ENCODE assay signal across 15 cellular contexts in the genomic region with DNA sequence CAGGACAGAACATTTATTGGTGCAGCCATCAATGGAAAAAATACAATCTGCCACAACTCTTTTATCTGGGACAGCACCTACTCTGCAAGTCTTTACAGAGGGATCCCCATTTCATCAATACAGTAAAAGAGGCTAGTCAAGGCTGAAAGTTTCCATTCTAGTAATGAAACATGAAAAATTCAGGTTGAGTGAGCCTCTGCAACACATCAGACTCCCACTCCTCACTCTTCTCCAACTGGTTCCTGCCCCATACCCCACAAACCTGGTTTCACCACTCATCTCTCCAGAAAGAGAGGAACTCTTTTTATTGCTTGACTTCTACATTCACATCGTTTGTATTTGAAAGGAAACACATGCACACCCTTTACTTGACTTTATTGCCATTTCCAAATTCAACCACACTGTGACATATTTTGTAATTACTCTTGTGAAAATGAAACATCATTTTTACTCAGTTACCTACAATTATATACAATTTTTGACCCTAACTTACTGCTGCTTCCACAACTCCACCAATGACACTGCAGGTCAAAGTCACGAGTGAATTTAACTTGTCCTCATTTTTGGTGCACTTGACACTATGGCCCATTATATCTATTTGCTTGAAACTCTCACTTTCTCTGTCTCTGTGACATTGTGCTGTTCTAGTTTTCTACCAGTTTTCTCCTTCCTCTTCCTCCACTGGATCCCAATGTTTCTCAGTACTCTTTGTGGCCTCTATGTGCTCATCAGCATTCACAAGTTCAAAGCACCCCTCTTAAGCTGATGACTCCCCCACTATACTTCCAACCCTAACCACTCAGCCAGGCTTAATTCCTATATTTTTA. TPM values are rescaled to one million over a fixed set of nuclear protein-coding genes. Genes with fewer than 3 reads are reported as not detected.
A peak's percentile ranks its signal among the peaks of the same experiment; 100 is the strongest.
DNase-seq lines count a peak whose midpoint lies in the region; ATAC-seq, FAIRE-seq and TF ChIP-seq lines count a peak whose summit lies in the region.
"Had no signal": no experiment of that assay in that cellular context is flagged by ENCODE, and none has a peak within 500 bp of the region (broad histone marks: within the 10 kb centered on the region; RNA-seq: fewer than 3 reads in every experiment).

No MANE protein-coding gene starts in this region.

- H3K27me3 ChIP-seq in upper lobe of left lung: no peaks in the 10 kb centered on the region
- H3K27me3 ChIP-seq: BE2C, pancreas had no signal

- H3K4me3 ChIP-seq in upper lobe of left lung: no peak overlapping the region
- H3K4me3 ChIP-seq: pancreas had no signal

- no peak for FAIRE-seq in D721Med (lab: Jason Lieb, UNC)
- FAIRE-seq: HTR-8/SVneo, pancreas had no signal

- peak overlapping the region in 3 of 4 donors; percentile 50 to 62 (median 62) for H3K27ac ChIP-seq in upper lobe of left lung

- peak; percentile 51 for ATAC-seq in GM21723 (IDR thresholded peaks at IDR 0.05; ENCODE audit: unreplicated experiment)
- ATAC-seq in upper lobe of left lung (ENCODE audit: low FRiP score in 2 of 2): no peak

- H3K36me3 ChIP-seq in upper lobe of left lung: peaks cover 0 to 6% (median 0%) of the 10 kb centered on the region in 4 donors
- H3K36me3 ChIP-seq: pancreas had no signal

- WGBS in upper lobe of left lung, 2 donors: 54 to 65% methylated on average over 2 of the region's 2 CpGs

- TF ChIP-seq POLR2A in upper lobe of left lung (IDR thresholded peaks at IDR 0.05): no peak

- H3K9me3 ChIP-seq in upper lobe of left lung: no peaks in the 10 kb centered on the region
- H3K9me3 ChIP-seq: BE2C, pancreas had no signal

- H3K4me1 ChIP-seq in upper lobe of left lung: peaks cover 47 to 79% (median 62%) of the 10 kb centered on the region in 4 donors
- H3K4me1 ChIP-seq: BE2C had no signal

- no peak for TF ChIP-seq EP300 in upper lobe of left lung (IDR thresholded peaks at IDR 0.05)

- DNase-seq in stimulated activated CD4-positive, alpha-beta T cell treated with anti-CD3 and anti-CD28 coated beads, Interleukin-15, amount 100 ng/mL, for 24 hours: peak; percentile 42
- no peak for DNase-seq in stimulated activated CD4-positive, alpha-beta T cell treated with anti-CD3 and anti-CD28 coated beads, Interleukin-2, amount 100 ng/mL, for 48 hours
- DNase-seq in NOMO-1 treated with DMSO at 0.1 percent for 48 hours (lab: John Stamatoyannopoulos, UW; ENCODE audit: unreplicated experiment) (peak; percentile 59), upper lobe of left lung (no peak), DMS79 treated with DMSO at 0.1 percent for 48 hours (lab: John Stamatoyannopoulos, UW) (no peak), DMS79 (lab: John Stamatoyannopoulos, UW) (no peak), D721Med (ENCODE audit: insufficient read length, low spot score) (no peak)
- DNase-seq: activated B cell treated with CpG ODN at 0.5 μM for 24 hours; BE2C; GDM1; NCI-H69; pancreas; stimulated activated naive CD4-positive, alpha-beta T cell had no signal

- TF ChIP-seq CTCF in upper lobe of left lung (IDR thresholded peaks at IDR 0.05) (no peak), D721Med (IDR thresholded peaks at IDR 0.05; ENCODE audit: insufficient read depth, missing control alignments) (no peak)

RNA-seq across cellular contexts. Expression of gene STX6, which starts 8.0 kb away (rescaled TPM):
- total RNA-seq in upper lobe of left lung: 10 to 100 TPM; 29.2 to 44.1 (median 35.2) TPM

RNA-seq across cellular contexts. Expression of gene MR1, which starts 19.1 kb away (rescaled TPM):
- 10 to 100 TPM; 22.0 to 54.0 (median 26.9) TPM for total RNA-seq in upper lobe of left lung

Comparison
In these comparisons a context has a peak if more than half of its experiments do, and no peak if none do; other contexts are left out.
1. DNase-seq: peak in stimulated activated CD4-positive, alpha-beta T cell treated with anti-CD3 and anti-CD28 coated beads, Interleukin-15, amount 100 ng/mL, for 24 hours (single experiment) and NOMO-1 treated with DMSO at 0.1 percent for 48 hours (single experiment); none in stimulated activated CD4-positive, alpha-beta T cell treated with anti-CD3 and anti-CD28 coated beads, Interleukin-2, amount 100 ng/mL, for 48 hours (0 of 2), upper lobe of left lung (0 of 2), DMS79 treated with DMSO at 0.1 percent for 48 hours (single experiment), DMS79 (single experiment) and D721Med (single experiment).